ENCODE assay signal across 10 cellular contexts in the genomic region with DNA sequence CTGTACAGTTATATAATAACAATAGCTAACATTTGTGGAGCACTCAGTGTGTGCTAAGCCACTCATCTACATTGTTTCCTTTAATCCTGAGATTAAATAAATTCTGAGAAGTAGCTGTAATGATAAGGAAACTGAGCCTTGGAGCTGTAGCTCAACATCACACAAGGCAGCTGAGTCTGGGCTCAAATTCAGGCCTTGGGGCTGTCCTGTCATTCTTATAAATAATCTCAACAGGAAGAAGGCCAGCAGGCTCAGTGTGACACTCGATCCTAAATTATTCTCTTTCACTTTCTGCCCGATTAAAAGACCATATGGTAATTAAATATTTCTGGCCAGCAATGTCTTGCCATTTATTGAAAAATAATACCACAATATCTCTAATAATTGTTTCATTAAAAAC. TPM values are rescaled to one million over a fixed set of nuclear protein-coding genes. Genes with fewer than 3 reads are reported as not detected.
DNase-seq lines count a peak whose midpoint lies in the region; ATAC-seq and TF ChIP-seq lines count a peak whose summit lies in the region.
"Had no signal": no experiment of that assay in that cellular context is flagged by ENCODE, and none has a peak within 500 bp of the region (broad histone marks: within the 10 kb centered on the region; RNA-seq: fewer than 3 reads in every experiment).

No MANE protein-coding gene starts in this region.

- in situ Hi-C loops in GM13976 (cut with MboI; ENCODE audit: low sequenced_read_pairs, unreplicated experiment), result no loop called here

- ATAC-seq in left ventricle myocardium superior, result peak; percentile 43
- ATAC-seq: GM23338 had no signal

- H3K4me1 ChIP-seq in prostate gland (replicated peaks), result no peaks in the 10 kb centered on the region

- peak overlapping the region; percentile 41 for H3K9ac ChIP-seq in SK-N-MC (ENCODE audit: insufficient read length)

- intact Hi-C loops in left ventricle myocardium superior (cut with micrococcal nuclease), result no loop called here
- intact Hi-C loops in prostate gland (cut with DNase I), result no loop called here

- H3K4me3 ChIP-seq in AG10803 (ENCODE audit: low read length) (peak overlapping the region; percentile 32), SK-N-MC (no peak overlapping the region), prostate gland (no peak overlapping the region)
- H3K4me3 ChIP-seq: GM23338, sigmoid colon had no signal

- H3K27ac ChIP-seq in SK-N-MC (peak overlapping the region; percentile 6; the same call in 1 of the 2 replicates), prostate gland (peak overlapping the region in 1 of 2 donors; percentile 45), substantia nigra (ENCODE audit: low read depth, low read length, poor library complexity, severe bottlenecking) (no peak overlapping the region)

- H3K9me3 ChIP-seq in SK-N-MC (ENCODE audit: low read depth, low read length), result no peaks in the 10 kb centered on the region
- H3K9me3 ChIP-seq in prostate gland, result no peaks in the 10 kb centered on the region
- H3K9me3 ChIP-seq: sigmoid colon had no signal

- H3K27me3 ChIP-seq in prostate gland (replicated peaks; ENCODE audit: insufficient read depth), result no peaks in the 10 kb centered on the region
- H3K27me3 ChIP-seq: sigmoid colon had no signal

- H3K36me3 ChIP-seq in SK-N-MC (ENCODE audit: insufficient read depth, low read length), result no peaks in the 10 kb centered on the region
- H3K36me3 ChIP-seq in prostate gland, result no peaks in the 10 kb centered on the region
- H3K36me3 ChIP-seq: sigmoid colon had no signal

- TF ChIP-seq POLR2A in prostate gland (IDR thresholded peaks at IDR 0.05), result no peak

- 3% methylated on average over 2 of the region's 2 CpGs for WGBS in prostate gland

- TF ChIP-seq CTCF in AG10803 (conservative IDR thresholded peaks at IDR 0.05; ENCODE audit: low read length) (no peak), prostate gland (IDR thresholded peaks at IDR 0.05) (no peak), GM13976 (IDR thresholded peaks at IDR 0.05; ENCODE audit: borderline replicate concordance, control extremely low read depth, extremely low read depth, insufficient read depth, missing control alignments) (no peak)

- DNase-seq in AG10803 (ENCODE audit: low read depth) (no peak), SK-N-MC (ENCODE audit: low read depth, low spot score) (no peak), left ventricle myocardium superior (no peak), prostate gland (ENCODE audit: low spot score) (no peak), substantia nigra (lab: John Stamatoyannopoulos, UW) (no peak), GM13976 (ENCODE audit: low spot score) (no peak)
- DNase-seq: KG1, sigmoid colon had no signal

RNA-seq across cellular contexts. Expression of a gene that starts 24.5 kb away (rescaled TPM):
- total RNA-seq in left ventricle myocardium superior (40.9 TPM), prostate gland (100 to 1,000 TPM in 1 of 2 donors, 10 to 100 TPM in 1; 73.5 to 110 TPM)

RNA-seq across cellular contexts. Expression of a gene that starts 43.8 kb away (rescaled TPM):
- total RNA-seq in left ventricle myocardium superior (21.3 TPM), prostate gland (10 to 100 TPM; 10.7 to 16.1 TPM)

RNA-seq across cellular contexts. Expression of a gene that starts 45.7 kb away (rescaled TPM):
- total RNA-seq in left ventricle myocardium superior (not detected), prostate gland (not detected)
- total RNA-seq: chondrocyte had no signal
